In the genomic region with DNA sequence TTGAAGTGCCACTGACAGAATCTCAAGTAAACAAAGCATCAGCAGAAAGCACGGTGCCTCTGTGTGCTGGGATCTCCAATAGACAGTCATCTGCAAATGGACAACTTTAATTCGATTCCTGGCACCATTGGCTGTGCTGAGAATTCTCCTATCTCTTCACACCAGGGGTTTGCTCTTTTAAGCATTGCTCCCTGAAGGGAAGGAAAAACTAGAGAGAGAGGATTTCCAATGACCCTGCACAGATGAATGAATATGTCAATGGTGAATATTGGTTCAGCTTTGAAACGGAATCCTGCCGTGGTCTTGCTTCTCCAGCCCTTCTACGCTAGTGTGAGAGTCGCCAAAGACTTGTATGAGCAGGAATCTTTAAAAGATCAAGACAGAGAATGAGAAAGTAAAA, we compare ENCODE assay signal across 22 cellular contexts.
A peak's percentile ranks its signal among the peaks of the same experiment; 100 is the strongest.
DNase-seq lines count a peak whose midpoint lies in the region; ATAC-seq and TF ChIP-seq lines count a peak whose summit lies in the region.
"Had no signal": no experiment of that assay in that cellular context is flagged by ENCODE, and none has a peak within 500 bp of the region (broad histone marks: within the 10 kb centered on the region; RNA-seq: fewer than 3 reads in every experiment).

No MANE protein-coding gene starts in this region.

- ATAC-seq in GM23338 = no peak
- ATAC-seq in WTC11 = peak; percentile 30; the same call in 1 of the 2 replicates
- no peak for ATAC-seq in activated CD8-positive, alpha-beta T cell treated with anti-CD3 and anti-CD28 coated beads for 36 hours
- no peak for ATAC-seq in HG03280 (IDR thresholded peaks at IDR 0.05; ENCODE audit: unreplicated experiment)
- ATAC-seq: HCT116, HepG2 had no signal

- H3K27me3 Mint-ChIP-seq in GM23338 (ENCODE audit: insufficient read depth, low read depth, poor library complexity) (no peaks in the 10 kb centered on the region), WTC11 (ENCODE audit: low read depth) (no peaks in the 10 kb centered on the region)
- no peaks in the 10 kb centered on the region for H3K27me3 Mint-ChIP-seq in activated CD8-positive, alpha-beta T cell treated with anti-CD3 and anti-CD28 coated beads for 36 hours

- no peak for DNase-seq in GM23338 (ENCODE audit: low spot score)
- DNase-seq in Karpas-422 = peak; percentile 9
- no peak for DNase-seq in WTC11 (ENCODE audit: low spot score)
- no peak for DNase-seq in NCI-H1105 treated with DMSO at 0.1 percent for 48 hours (lab: John Stamatoyannopoulos, UW)
- DNase-seq in EL = no peak
- no peak for DNase-seq in activated CD8-positive, alpha-beta T cell treated with anti-CD3 and anti-CD28 coated beads for 36 hours
- DNase-seq: ACHN; AML-193; COR-L47; KG1; NCI-H1048; NCI-H146; NCI-H226; NCI-H524 treated with DMSO at 0.1 percent for 48 hours; NK-92 treated with Interleukin-12 subunit alpha and Interleukin-12 subunit beta, amount 100 ng/mL, for 24 hours; SJCRH30 had no signal

- TF ChIP-seq CTCF in GM23338 (conservative IDR thresholded peaks at IDR 0.05; ENCODE audit: low read depth in 2 of 2) = no peak
- TF ChIP-seq CTCF in WTC11 (IDR thresholded peaks at IDR 0.05) = no peak
- TF ChIP-seq CTCF in neural cell (IDR thresholded peaks at IDR 0.05; ENCODE audit: poor library complexity, severe bottlenecking) = no peak
- no peak for TF ChIP-seq CTCF in activated CD8-positive, alpha-beta T cell treated with anti-CD3 and anti-CD28 coated beads for 36 hours (IDR thresholded peaks at IDR 0.05)

- H3K9me2 ChIP-seq in GM23338 (ENCODE audit: insufficient read depth) (no peaks in the 10 kb centered on the region), Karpas-422 (replicated peaks; ENCODE audit: insufficient read depth, low read length) (no peaks in the 10 kb centered on the region), neural cell (ENCODE audit: insufficient read depth, low read length) (no peaks in the 10 kb centered on the region)

- H3K27ac Mint-ChIP-seq in GM23338 (peak overlapping the region; percentile 49), WTC11 (peak overlapping the region; percentile 61; the same call in 1 of the 2 replicates)
- no peak overlapping the region for H3K27ac Mint-ChIP-seq in activated CD8-positive, alpha-beta T cell treated with anti-CD3 and anti-CD28 coated beads for 36 hours
- H3K27ac Mint-ChIP-seq: CD14-positive monocyte had no signal

- H3K9me3 ChIP-seq in Karpas-422 (ENCODE audit: low read length) (no peaks in the 10 kb centered on the region), neural cell (ENCODE audit: low read length) (no peaks in the 10 kb centered on the region)
- H3K9me3 ChIP-seq: SJCRH30 had no signal

- peaks cover 26% of the 10 kb centered on the region for H3K4me1 Mint-ChIP-seq in GM23338
- H3K4me1 Mint-ChIP-seq in WTC11 = peaks cover 44% of the 10 kb centered on the region
- no peaks in the 10 kb centered on the region for H3K4me1 Mint-ChIP-seq in activated CD8-positive, alpha-beta T cell treated with anti-CD3 and anti-CD28 coated beads for 36 hours (ENCODE audit: low read depth)
- H3K4me1 Mint-ChIP-seq: CD14-positive monocyte had no signal

- H3K4me3 ChIP-seq in GM23338 = no peak overlapping the region
- no peak overlapping the region for H3K4me3 ChIP-seq in Karpas-422 (ENCODE audit: low read length)
- H3K4me3 ChIP-seq in neural cell (ENCODE audit: low read length) = peak overlapping the region; percentile 26
- H3K4me3 ChIP-seq: SJCRH30 had no signal

- CTCF ChIA-PET in WTC11 (lab: Charles Lee) = no interaction called here
- CTCF ChIA-PET in activated CD8-positive, alpha-beta T cell treated with anti-CD3 and anti-CD28 coated beads for 36 hours (lab: Charles Lee) = no interaction called here

- no peaks in the 10 kb centered on the region for H3K27me3 ChIP-seq in GM23338 (ENCODE audit: insufficient read depth)
- no peaks in the 10 kb centered on the region for H3K27me3 ChIP-seq in Karpas-422 (ENCODE audit: low read length)
- H3K27me3 ChIP-seq in neural cell (ENCODE audit: insufficient read depth, low read depth, low read length) = peaks cover 4% of the 10 kb centered on the region
- H3K27me3 ChIP-seq: SJCRH30 had no signal

- TF ChIP-seq EP300 in neural cell (conservative IDR thresholded peaks at IDR 0.05; ENCODE audit: poor library complexity, severe bottlenecking) = no peak

- H3F3A ChIP-seq in GM23338 (replicated peaks; ENCODE audit: low read depth) (no peaks in the 10 kb centered on the region), neural cell (ENCODE audit: insufficient read depth, low read length, poor library complexity, severe bottlenecking) (no peaks in the 10 kb centered on the region)

- H3K27ac ChIP-seq in GM23338 (ENCODE audit: low read depth) (no peak overlapping the region), Karpas-422 (ENCODE audit: low read length) (no peak overlapping the region), neural cell (ENCODE audit: low read length) (no peak overlapping the region)
- H3K27ac ChIP-seq: RWPE1, SJCRH30 had no signal

- no peaks in the 10 kb centered on the region for H3K36me3 Mint-ChIP-seq in GM23338 (ENCODE audit: low read depth)
- no peaks in the 10 kb centered on the region for H3K36me3 Mint-ChIP-seq in WTC11
- no peaks in the 10 kb centered on the region for H3K36me3 Mint-ChIP-seq in activated CD8-positive, alpha-beta T cell treated with anti-CD3 and anti-CD28 coated beads for 36 hours (ENCODE audit: low read depth)
- H3K36me3 Mint-ChIP-seq: CD14-positive monocyte had no signal

- H3K4me2 ChIP-seq in GM23338 (no peak overlapping the region), Karpas-422 (ENCODE audit: low read depth, low read length, poor library complexity, severe bottlenecking) (no peak overlapping the region), neural cell (ENCODE audit: low read length) (peak overlapping the region; percentile 17)

- peaks cover 33% of the 10 kb centered on the region for H3K4me1 ChIP-seq in GM23338 (ENCODE audit: insufficient read depth)
- no peaks in the 10 kb centered on the region for H3K4me1 ChIP-seq in Karpas-422 (ENCODE audit: low read length)

- POLR2A ChIA-PET in WTC11 (lab: Charles Lee) = no interaction called here
- POLR2A ChIA-PET in activated CD8-positive, alpha-beta T cell treated with anti-CD3 and anti-CD28 coated beads for 36 hours (lab: Charles Lee) = no interaction called here

- TF ChIP-seq RAD21 in neural cell (conservative IDR thresholded peaks at IDR 0.05) = no peak

- no peak overlapping the region for H3K4me3 Mint-ChIP-seq in GM23338
- no peak overlapping the region for H3K4me3 Mint-ChIP-seq in WTC11
- H3K4me3 Mint-ChIP-seq in activated CD8-positive, alpha-beta T cell treated with anti-CD3 and anti-CD28 coated beads for 36 hours = no peak overlapping the region
- H3K4me3 Mint-ChIP-seq: CD14-positive monocyte had no signal

- H2AFZ ChIP-seq in GM23338 (no peak overlapping the region), Karpas-422 (ENCODE audit: low read length) (no peak overlapping the region), neural cell (ENCODE audit: low read depth, low read length) (no peak overlapping the region)

- H3K36me3 ChIP-seq in GM23338 (ENCODE audit: insufficient read depth) = no peaks in the 10 kb centered on the region
- H3K36me3 ChIP-seq in Karpas-422 (ENCODE audit: insufficient read depth, low read length) = no peaks in the 10 kb centered on the region
- H3K36me3 ChIP-seq in neural cell (ENCODE audit: insufficient read depth, low read length) = no peaks in the 10 kb centered on the region
- H3K36me3 ChIP-seq: SJCRH30 had no signal

- H3K9ac ChIP-seq in Karpas-422 (ENCODE audit: low read length) = no peak overlapping the region
- H3K9ac ChIP-seq in neural cell (ENCODE audit: low read length) = no peak overlapping the region

- H3K79me2 ChIP-seq in GM23338 (replicated peaks; ENCODE audit: insufficient read depth) (peaks cover 18% of the 10 kb centered on the region; the same call in 1 of the 2 replicates), Karpas-422 (ENCODE audit: low read length) (no peaks in the 10 kb centered on the region), neural cell (replicated peaks; ENCODE audit: insufficient read depth, low read length) (no peaks in the 10 kb centered on the region)

- H4K20me1 ChIP-seq in GM23338 (replicated peaks; ENCODE audit: insufficient read depth) = no peaks in the 10 kb centered on the region
- no peaks in the 10 kb centered on the region for H4K20me1 ChIP-seq in Karpas-422 (ENCODE audit: insufficient read depth, low read depth, low read length)
- H4K20me1 ChIP-seq in neural cell (ENCODE audit: insufficient read depth) = no peaks in the 10 kb centered on the region

- intact Hi-C loops in activated CD8-positive, alpha-beta T cell treated with anti-CD3 and anti-CD28 coated beads for 36 hours (cut with micrococcal nuclease) = no loop called here

- H3K9me3 Mint-ChIP-seq in GM23338 (no peaks in the 10 kb centered on the region), WTC11 (no peaks in the 10 kb centered on the region)
- H3K9me3 Mint-ChIP-seq in activated CD8-positive, alpha-beta T cell treated with anti-CD3 and anti-CD28 coated beads for 36 hours = peaks cover 1% of the 10 kb centered on the region

TF ChIP-seq in GM23338, 12 proteins besides CTCF, POLR2A, EP300 and RAD21 (continues in another document):
- TF ChIP-seq POLR2AphosphoS5 (IDR thresholded peaks at IDR 0.05; ENCODE audit: low read depth) (no peak), NANOG (IDR thresholded peaks at IDR 0.05; ENCODE audit: borderline replicate concordance) (no peak), ZNF331 (CRISPR knock-in tag; IDR thresholded peaks at IDR 0.05; ENCODE audit: low read depth) (no peak), ZNF114 (CRISPR knock-in tag; IDR thresholded peaks at IDR 0.05) (no peak), STAT1 (IDR thresholded peaks at IDR 0.05; ENCODE audit: unreplicated experiment) (no peak)

TF ChIP-seq in neural cell, 6 proteins besides CTCF, POLR2A, EP300 and RAD21:
- no peak for TF ChIP-seq TAF1 (IDR thresholded peaks at IDR 0.05; ENCODE audit: low read depth)
- no peak for TF ChIP-seq EZH2 (IDR thresholded peaks at IDR 0.05; ENCODE audit: borderline replicate concordance, insufficient read depth, low read length, poor library complexity, severe bottlenecking)
TF ChIP-seq in neural cell: peak in this region for 0.
